ENCODE assay signal across 17 cellular contexts in the genomic region with DNA sequence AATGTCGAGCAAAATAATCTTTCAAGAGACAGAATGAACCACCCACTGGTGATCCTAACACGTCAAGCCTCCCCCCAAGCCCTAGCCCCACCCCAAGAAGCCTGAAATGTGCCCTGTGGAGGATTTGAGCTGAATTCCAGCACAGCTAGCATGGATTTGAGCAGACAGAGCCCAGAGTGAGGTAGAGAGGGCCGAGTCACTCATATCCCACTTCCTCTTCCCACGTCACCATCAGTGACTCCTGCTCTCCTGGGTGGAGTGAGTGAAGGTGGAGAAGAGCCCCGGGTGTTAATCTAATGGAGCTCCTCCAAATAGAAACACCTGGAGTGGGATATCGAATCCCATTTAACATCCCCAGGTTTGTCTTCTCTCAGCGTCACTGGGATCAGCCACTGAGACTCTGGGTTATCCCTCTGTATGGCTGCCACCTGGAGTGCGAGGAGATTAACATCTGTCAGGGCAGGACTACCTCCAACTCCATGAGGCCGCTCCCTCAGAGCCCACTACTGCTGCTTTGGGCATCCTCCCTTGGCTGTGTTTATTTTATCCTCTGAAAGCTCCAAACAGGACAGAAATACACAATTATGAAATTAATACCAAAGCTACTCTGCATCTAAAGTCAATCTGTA.
DNase-seq lines count a peak whose midpoint lies in the region; ATAC-seq, FAIRE-seq and TF ChIP-seq lines count a peak whose summit lies in the region.
"Had no signal": no experiment of that assay in that cellular context is flagged by ENCODE, and none has a peak within 500 bp of the region (broad histone marks: within the 10 kb centered on the region; RNA-seq: fewer than 3 reads in every experiment).

No MANE protein-coding gene starts in this region.

- H3K4me2 ChIP-seq in mesendoderm (ENCODE audit: low read length), result no peak overlapping the region
- H3K4me2 ChIP-seq: A549 had no signal

- no peaks in the 10 kb centered on the region for H3K36me3 Mint-ChIP-seq in WTC11
- H3K36me3 Mint-ChIP-seq: T-cell had no signal

- WGBS in mesendoderm (ENCODE audit: extremely low coverage, insufficient coverage, low lambda C conversion rate), result no CpG with 5 or more reads among the region's 9 CpGs

- no peaks in the 10 kb centered on the region for H3K79me2 ChIP-seq in mesendoderm (ENCODE audit: control insufficient read depth, insufficient read depth, low read length)

- H3K4ac ChIP-seq in mesendoderm (ENCODE audit: low read depth, low read length), result no peak overlapping the region

- FAIRE-seq in D721Med (lab: Jason Lieb, UNC), result no peak
- FAIRE-seq: A549 had no signal

- no peak overlapping the region for H3K4me3 ChIP-seq in mesendoderm (ENCODE audit: low read length)
- H3K4me3 ChIP-seq: A549, SK-N-MC had no signal

- no peak overlapping the region for H3K56ac ChIP-seq in mesendoderm (ENCODE audit: low read length)

- H2BK15ac ChIP-seq in mesendoderm (replicated peaks; ENCODE audit: low read depth), result no peak overlapping the region

- no peak overlapping the region for H3K4me3 Mint-ChIP-seq in WTC11
- H3K4me3 Mint-ChIP-seq: T-cell had no signal

- ATAC-seq in WTC11 (peak; percentile 90), HG03571 (IDR thresholded peaks at IDR 0.05; ENCODE audit: unreplicated experiment) (no peak)
- ATAC-seq: A549, HCT116, Right ventricle myocardium inferior, T-cell had no signal

- peaks cover 7% of the 10 kb centered on the region for H3K4me1 Mint-ChIP-seq in WTC11
- H3K4me1 Mint-ChIP-seq: T-cell had no signal

- CTCF ChIA-PET in WTC11 (lab: Charles Lee), result interaction anchor here (0.8 to 1.5 kb wide), 4 partner anchors 136 to 193 kb away, joined by 3 to 4 read pairs (median 3); a partner anchor contains a TSS

- no peaks in the 10 kb centered on the region for H3K4me1 ChIP-seq in mesendoderm (ENCODE audit: control insufficient read depth, low read depth, low read length)
- H3K4me1 ChIP-seq: A549 had no signal

- H2BK5ac ChIP-seq in mesendoderm (ENCODE audit: low read length), result no peak overlapping the region

- no peak overlapping the region for H2BK120ac ChIP-seq in mesendoderm (ENCODE audit: low read depth, low read length)

- DNase-seq in NCI-H1417 (lab: John Stamatoyannopoulos, UW) (peak in 2 of 3 experiments; percentile 12 to 24), NCI-H1417 treated with DMSO at 0.1 percent for 48 hours (lab: John Stamatoyannopoulos, UW) (no peak), D721Med (ENCODE audit: insufficient read length, low spot score) (no peak), WTC11 (ENCODE audit: low spot score) (peak; percentile 14), mesendoderm (peak; percentile 47), OCI-M1 (lab: John Stamatoyannopoulos, UW) (no peak)
- no peak for DNase-seq in stimulated activated naive CD4-positive, alpha-beta T cell treated with Interleukin-2 at 50 U/mL for 16 hours (lab: John Stamatoyannopoulos, UW)
- DNase-seq: NCI-H1048, NCI-H187, NCI-H2171 treated with DMSO at 0.1 percent for 48 hours, T-cell had no signal

- no peak overlapping the region for H3K23ac ChIP-seq in mesendoderm (ENCODE audit: low read length)

- POLR2A ChIA-PET in WTC11 (lab: Charles Lee), result no interaction called here

- no peak overlapping the region for H3K27ac ChIP-seq in mesendoderm (ENCODE audit: low read depth, low read length)
- H3K27ac ChIP-seq: A549, C4-2B, SK-N-MC had no signal

- TF ChIP-seq CTCF in D721Med (IDR thresholded peaks at IDR 0.05; ENCODE audit: insufficient read depth, missing control alignments) (peak; percentile 8), WTC11 (IDR thresholded peaks at IDR 0.05) (no peak)

- H3K27ac Mint-ChIP-seq in WTC11, result no peak overlapping the region
- H3K27ac Mint-ChIP-seq: T-cell had no signal

- H2AK5ac ChIP-seq in mesendoderm (ENCODE audit: low read length), result no peak overlapping the region

- H3K18ac ChIP-seq in mesendoderm (ENCODE audit: low read length), result no peak overlapping the region

- no peak overlapping the region for H3K9ac ChIP-seq in mesendoderm (ENCODE audit: low read length)

- H3K27me3 ChIP-seq in mesendoderm (ENCODE audit: insufficient read depth, low read length, poor library complexity), result no peaks in the 10 kb centered on the region

- H3K79me1 ChIP-seq in mesendoderm (ENCODE audit: low read length), result no peaks in the 10 kb centered on the region

- no peaks in the 10 kb centered on the region; the same call in 1 of the 2 replicates for H3K27me3 Mint-ChIP-seq in WTC11 (ENCODE audit: low read depth)

- no peak overlapping the region for H4K5ac ChIP-seq in mesendoderm (ENCODE audit: low read length)

- no peak overlapping the region for H4K8ac ChIP-seq in mesendoderm (ENCODE audit: low read depth, low read length)

- H3K9me3 Mint-ChIP-seq in WTC11, result no peaks in the 10 kb centered on the region
- H3K9me3 Mint-ChIP-seq: T-cell had no signal

- H3K36me3 ChIP-seq in mesendoderm (ENCODE audit: control insufficient read depth, insufficient read depth, low read length), result no peaks in the 10 kb centered on the region

TF ChIP-seq in WTC11, 78 proteins besides CTCF, POLR2A, EP300 and RAD21 (continues in another document):
- TF ChIP-seq, protein P1, sequence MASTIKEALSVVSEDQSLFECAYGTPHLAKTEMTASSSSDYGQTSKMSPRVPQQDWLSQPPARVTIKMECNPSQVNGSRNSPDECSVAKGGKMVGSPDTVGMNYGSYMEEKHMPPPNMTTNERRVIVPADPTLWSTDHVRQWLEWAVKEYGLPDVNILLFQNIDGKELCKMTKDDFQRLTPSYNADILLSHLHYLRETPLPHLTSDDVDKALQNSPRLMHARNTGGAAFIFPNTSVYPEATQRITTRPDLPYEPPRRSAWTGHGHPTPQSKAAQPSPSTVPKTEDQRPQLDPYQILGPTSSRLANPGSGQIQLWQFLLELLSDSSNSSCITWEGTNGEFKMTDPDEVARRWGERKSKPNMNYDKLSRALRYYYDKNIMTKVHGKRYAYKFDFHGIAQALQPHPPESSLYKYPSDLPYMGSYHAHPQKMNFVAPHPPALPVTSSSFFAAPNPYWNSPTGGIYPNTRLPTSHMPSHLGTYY (CRISPR knock-in tag; IDR thresholded peaks at IDR 0.05), result no peak
- no peak for TF ChIP-seq ZNF416 (CRISPR knock-in tag; IDR thresholded peaks at IDR 0.05)
- TF ChIP-seq, protein P2, sequence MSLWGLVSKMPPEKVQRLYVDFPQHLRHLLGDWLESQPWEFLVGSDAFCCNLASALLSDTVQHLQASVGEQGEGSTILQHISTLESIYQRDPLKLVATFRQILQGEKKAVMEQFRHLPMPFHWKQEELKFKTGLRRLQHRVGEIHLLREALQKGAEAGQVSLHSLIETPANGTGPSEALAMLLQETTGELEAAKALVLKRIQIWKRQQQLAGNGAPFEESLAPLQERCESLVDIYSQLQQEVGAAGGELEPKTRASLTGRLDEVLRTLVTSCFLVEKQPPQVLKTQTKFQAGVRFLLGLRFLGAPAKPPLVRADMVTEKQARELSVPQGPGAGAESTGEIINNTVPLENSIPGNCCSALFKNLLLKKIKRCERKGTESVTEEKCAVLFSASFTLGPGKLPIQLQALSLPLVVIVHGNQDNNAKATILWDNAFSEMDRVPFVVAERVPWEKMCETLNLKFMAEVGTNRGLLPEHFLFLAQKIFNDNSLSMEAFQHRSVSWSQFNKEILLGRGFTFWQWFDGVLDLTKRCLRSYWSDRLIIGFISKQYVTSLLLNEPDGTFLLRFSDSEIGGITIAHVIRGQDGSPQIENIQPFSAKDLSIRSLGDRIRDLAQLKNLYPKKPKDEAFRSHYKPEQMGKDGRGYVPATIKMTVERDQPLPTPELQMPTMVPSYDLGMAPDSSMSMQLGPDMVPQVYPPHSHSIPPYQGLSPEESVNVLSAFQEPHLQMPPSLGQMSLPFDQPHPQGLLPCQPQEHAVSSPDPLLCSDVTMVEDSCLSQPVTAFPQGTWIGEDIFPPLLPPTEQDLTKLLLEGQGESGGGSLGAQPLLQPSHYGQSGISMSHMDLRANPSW (CRISPR knock-in tag; conservative IDR thresholded peaks at IDR 0.05; ENCODE audit: low read depth), result no peak
- TF ChIP-seq ZNF671 (CRISPR knock-in tag; IDR thresholded peaks at IDR 0.05), result no peak
- TF ChIP-seq, protein P3, sequence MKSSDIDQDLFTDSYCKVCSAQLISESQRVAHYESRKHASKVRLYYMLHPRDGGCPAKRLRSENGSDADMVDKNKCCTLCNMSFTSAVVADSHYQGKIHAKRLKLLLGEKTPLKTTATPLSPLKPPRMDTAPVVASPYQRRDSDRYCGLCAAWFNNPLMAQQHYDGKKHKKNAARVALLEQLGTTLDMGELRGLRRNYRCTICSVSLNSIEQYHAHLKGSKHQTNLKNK (CRISPR knock-in tag; IDR thresholded peaks at IDR 0.05), result no peak
- TF ChIP-seq, protein P4, sequence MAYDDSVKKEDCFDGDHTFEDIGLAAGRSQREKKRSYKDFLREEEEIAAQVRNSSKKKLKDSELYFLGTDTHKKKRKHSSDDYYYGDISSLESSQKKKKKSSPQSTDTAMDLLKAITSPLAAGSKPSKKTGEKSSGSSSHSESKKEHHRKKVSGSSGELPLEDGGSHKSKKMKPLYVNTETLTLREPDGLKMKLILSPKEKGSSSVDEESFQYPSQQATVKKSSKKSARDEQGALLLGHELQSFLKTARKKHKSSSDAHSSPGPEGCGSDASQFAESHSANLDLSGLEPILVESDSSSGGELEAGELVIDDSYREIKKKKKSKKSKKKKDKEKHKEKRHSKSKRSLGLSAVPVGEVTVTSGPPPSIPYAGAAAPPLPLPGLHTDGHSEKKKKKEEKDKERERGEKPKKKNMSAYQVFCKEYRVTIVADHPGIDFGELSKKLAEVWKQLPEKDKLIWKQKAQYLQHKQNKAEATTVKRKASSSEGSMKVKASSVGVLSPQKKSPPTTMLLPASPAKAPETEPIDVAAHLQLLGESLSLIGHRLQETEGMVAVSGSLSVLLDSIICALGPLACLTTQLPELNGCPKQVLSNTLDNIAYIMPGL (CRISPR knock-in tag; IDR thresholded peaks at IDR 0.05), result no peak
- TF ChIP-seq ZBTB21 (CRISPR knock-in tag; IDR thresholded peaks at IDR 0.05; ENCODE audit: borderline replicate concordance), result no peak
- no peak for TF ChIP-seq ZNF121 (CRISPR knock-in tag; IDR thresholded peaks at IDR 0.05)
- TF ChIP-seq OVOL2 (CRISPR knock-in tag; IDR thresholded peaks at IDR 0.05; ENCODE audit: borderline replicate concordance), result no peak
- no peak for TF ChIP-seq SOX15 (CRISPR knock-in tag; IDR thresholded peaks at IDR 0.05)
- TF ChIP-seq MXD4 (CRISPR knock-in tag; IDR thresholded peaks at IDR 0.05; ENCODE audit: borderline replicate concordance), result no peak

Comparison
In these comparisons a context has a peak if more than half of its experiments do, and no peak if none do; other contexts are left out.
1. DNase-seq: peak in NCI-H1417 (2 of 3), WTC11 (single experiment) and mesendoderm (single experiment); none in NCI-H1417 treated with DMSO at 0.1 percent for 48 hours (single experiment), D721Med (single experiment), OCI-M1 (single experiment) and stimulated activated naive CD4-positive, alpha-beta T cell treated with Interleukin-2 at 50 U/mL for 16 hours (single experiment).